ENCODE assay signal across 23 cellular contexts in the genomic region with DNA sequence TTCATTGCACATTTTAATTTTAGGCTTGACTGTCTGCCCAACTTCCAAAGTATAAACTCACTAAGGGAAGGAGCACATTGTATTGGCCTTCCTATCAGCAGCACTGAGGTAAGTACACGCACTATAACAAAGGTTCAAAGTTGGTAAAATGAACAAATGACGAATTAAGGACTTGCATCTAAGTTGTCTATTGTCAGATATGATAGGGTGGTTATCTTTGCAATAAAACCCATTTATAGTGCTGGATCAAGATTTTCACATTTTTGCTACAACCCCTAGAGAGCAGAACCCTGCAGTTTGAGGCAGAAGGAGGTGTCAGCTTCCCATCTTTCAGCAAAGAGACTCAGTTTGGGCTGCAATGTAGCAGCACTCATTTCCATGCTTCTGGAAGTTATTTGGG. TPM values are rescaled to one million over a fixed set of nuclear protein-coding genes. Genes with fewer than 3 reads are reported as not detected.
DNase-seq lines count a peak whose midpoint lies in the region; ATAC-seq and TF ChIP-seq lines count a peak whose summit lies in the region.
"Had no signal": no experiment of that assay in that cellular context is flagged by ENCODE, and none has a peak within 500 bp of the region (broad histone marks: within the 10 kb centered on the region; RNA-seq: fewer than 3 reads in every experiment).

No MANE protein-coding gene starts in this region.

- no peak overlapping the region for H3K9ac ChIP-seq in SK-N-MC (ENCODE audit: insufficient read length)

- ATAC-seq in heart left ventricle (peak in 1 of 4 donors; percentile 18), Right ventricle myocardium inferior (no peak), right cardiac atrium (no peak), GM18511 (IDR thresholded peaks at IDR 0.05; ENCODE audit: unreplicated experiment) (no peak)
- ATAC-seq: activated CD4-positive, alpha-beta T cell treated with anti-CD3 and anti-CD28 coated beads for 36 hours had no signal

- peak overlapping the region in 8 of 12 donors; percentile 10 to 95 (median 85) for H3K4me3 ChIP-seq in heart left ventricle
- peak overlapping the region; percentile 18; the same call in 1 of the 2 replicates for H3K4me3 ChIP-seq in SK-N-MC
- peak overlapping the region; percentile 63 for H3K4me3 ChIP-seq in right cardiac atrium (ENCODE audit: low read length)
- no peak overlapping the region for H3K4me3 ChIP-seq in thyroid gland (replicated peaks in 1 of 3)
- no peak overlapping the region for H3K4me3 ChIP-seq in foreskin fibroblast (ENCODE audit: low read depth in 1 of 2, low read length in 2 of 2)
- no peak overlapping the region for H3K4me3 ChIP-seq in HAP-1
- H3K4me3 ChIP-seq: adrenal gland, Peyer's patch, transverse colon had no signal

- H3K27me3 ChIP-seq in heart left ventricle = peaks cover 0 to 34% (median 0%) of the 10 kb centered on the region in 9 donors
- H3K27me3 ChIP-seq in right cardiac atrium (ENCODE audit: control insufficient read depth, insufficient read depth) = no peaks in the 10 kb centered on the region
- H3K27me3 ChIP-seq in thyroid gland = no peaks in the 10 kb centered on the region
- no peaks in the 10 kb centered on the region for H3K27me3 ChIP-seq in HAP-1 (ENCODE audit: low read depth)

- H3K36me3 ChIP-seq in heart left ventricle (no peaks in the 10 kb centered on the region), SK-N-MC (ENCODE audit: insufficient read depth, low read length) (no peaks in the 10 kb centered on the region), thyroid gland (no peaks in the 10 kb centered on the region), HAP-1 (replicated peaks) (no peaks in the 10 kb centered on the region)
- H3K36me3 ChIP-seq: adrenal gland, neutrophil, Peyer's patch, transverse colon had no signal

- H3K27ac ChIP-seq in heart left ventricle (peak overlapping the region; percentile 23 to 99 (median 96)), SK-N-MC (no peak overlapping the region), right cardiac atrium (ENCODE audit: low read length) (peak overlapping the region; percentile 84), thyroid gland (peak overlapping the region; percentile 30 to 59 (median 37))
- H3K27ac ChIP-seq: adrenal gland, neutrophil, Peyer's patch, transverse colon had no signal

- no peak for DNase-seq in heart left ventricle
- DNase-seq in Right ventricle myocardium inferior (ENCODE audit: missing footprints) = no peak
- DNase-seq in SK-N-MC (ENCODE audit: low read depth, low spot score) = no peak
- DNase-seq in right cardiac atrium = no peak
- DNase-seq in thyroid gland = no peak
- DNase-seq in foreskin fibroblast = no peak
- no peak for DNase-seq in HAP-1 (ENCODE audit: low spot score in 2 of 2)
- DNase-seq: ACHN; activated CD4-positive, alpha-beta T cell treated with anti-CD3 and anti-CD28 coated beads for 36 hours; activated effector memory CD4-positive, alpha-beta T cell treated with anti-CD3 and anti-CD28 coated beads, Interleukin-2, amount 50 U/mL, for 16 hours; adrenal gland; CD4-positive, alpha-beta T cell; cerebellar nuclear complex; hippocampal formation; islet precursor cell; KG1; NCI-H1092 treated with DMSO at 0.1 percent for 48 hours; NCI-H526 treated with DMSO at 0.1 percent for 48 hours; Peyer's patch; stimulated activated naive CD4-positive, alpha-beta T cell; transverse colon had no signal

- H3K4me1 ChIP-seq in heart left ventricle (peaks cover 0 to 21% (median 7%) of the 10 kb centered on the region in 12 donors), right cardiac atrium (ENCODE audit: control insufficient read depth, insufficient read depth, low read length) (no peaks in the 10 kb centered on the region), thyroid gland (peaks cover 30 to 41% of the 10 kb centered on the region in 2 donors), HAP-1 (peaks cover 44% of the 10 kb centered on the region)

- TF ChIP-seq CTCF in heart left ventricle (IDR thresholded peaks at IDR 0.05) (no peak), thyroid gland (IDR thresholded peaks at IDR 0.05) (no peak), foreskin fibroblast (IDR thresholded peaks at IDR 0.05; ENCODE audit: low read depth, low read length) (no peak)

- intact Hi-C loops in heart left ventricle (cut with DNase I) = no loop called here
- intact Hi-C loops in Right ventricle myocardium inferior (cut with DNase I) = no loop called here
- intact Hi-C loops in right cardiac atrium (cut with DNase I) = no loop called here
- intact Hi-C loops in thyroid gland (cut with DNase I) = no loop called here

- 47 to 69% (median 54%) methylated on average over 2 of the region's 2 CpGs for whole genome bisulfite sequencing in heart left ventricle, 4 donors
- 79% methylated on average over 2 of the region's 2 CpGs for WGBS in right cardiac atrium
- 96 to 97% methylated on average over 2 of the region's 2 CpGs for WGBS in thyroid gland, 2 donors

- TF ChIP-seq POLR2A in heart left ventricle (IDR thresholded peaks at IDR 0.05) (no peak), thyroid gland (IDR thresholded peaks at IDR 0.05) (no peak)

- H3K9me3 ChIP-seq in heart left ventricle (no peaks in the 10 kb centered on the region), SK-N-MC (ENCODE audit: low read depth, low read length) (no peaks in the 10 kb centered on the region), right cardiac atrium (ENCODE audit: control insufficient read depth, low read length) (no peaks in the 10 kb centered on the region), thyroid gland (no peaks in the 10 kb centered on the region), HAP-1 (no peaks in the 10 kb centered on the region)
- H3K9me3 ChIP-seq: adrenal gland, neutrophil, Peyer's patch, transverse colon had no signal

- in situ Hi-C loops in HAP-1 (cut with MboI; ENCODE audit: low sequenced_read_pairs) = no loop called here

RNA-seq across cellular contexts. Expression of gene HOMER1, which starts 5.1 kb away (rescaled TPM):
- total RNA-seq in heart left ventricle (10 to 100 TPM; 30.6 to 83.5 (median 62.3) TPM), Right ventricle myocardium inferior (51.6 TPM), right cardiac atrium (10 to 100 TPM; 30.7 to 57.6 (median 46.8) TPM), thyroid gland (10 to 100 TPM; 26.1 to 42.9 (median 37.9) TPM)
- polyA plus RNA-seq in heart left ventricle (10 to 100 TPM; 12.1 to 18.1 TPM), right cardiac atrium (10.0 TPM)

Comparison
In these comparisons a context has a peak if more than half of its experiments do, and no peak if none do; other contexts are left out.
1. H3K4me3 ChIP-seq: peak in heart left ventricle (8 of 12), SK-N-MC (single experiment) and right cardiac atrium (single experiment); none in thyroid gland (0 of 3), foreskin fibroblast (0 of 2) and HAP-1 (single experiment).